ENCODE assay signal across 7 cellular contexts in genomic region chr3:14921034-14921616, GRCh38. TPM values are rescaled to one million over a fixed set of nuclear protein-coding genes. Genes with fewer than 3 reads are reported as not detected.
DNase-seq lines count a peak whose midpoint lies in the region; ATAC-seq, FAIRE-seq and TF ChIP-seq lines count a peak whose summit lies in the region.

No MANE protein-coding gene starts in this region.

- peak; percentile 71 for DNase-seq in NCI-H226
- DNase-seq in activated CD4-positive, CD25-positive, alpha-beta regulatory T cell treated with anti-CD3 and anti-CD28 coated beads, Interleukin-2, amount 50 U/mL, for 16 hours (ENCODE audit: low read depth, low spot score) = peak; percentile 53
- DNase-seq in cardiac fibroblast (ENCODE audit: low read depth in 2 of 2) = peak; percentile 91 to 94
- DNase-seq in kidney = peak; percentile 95
- DNase-seq in stimulated activated CD4-positive, alpha-beta T cell treated with anti-CD3 and anti-CD28 coated beads, Interleukin-1b, Interleukin-23, amount 100 ng/mL, for 24 hours (ENCODE audit: low read depth in 4 of 4, low spot score in 1 of 4) = peak; percentile 53 to 70 (median 66)

- intact Hi-C loops in kidney (cut with DNase I) = loop anchor here (5.0 kb wide), 1 partner anchor 249 kb away; no protein-coding TSS in a partner anchor

- no peak overlapping the region for H3K27ac ChIP-seq in kidney (ENCODE audit: low read depth in 2 of 2, low read length in 2 of 2)

- peak; percentile 87 for ATAC-seq in GM18498 (IDR thresholded peaks at IDR 0.05; ENCODE audit: unreplicated experiment)
- peak; percentile 69 for ATAC-seq in HG03095 (IDR thresholded peaks at IDR 0.05; ENCODE audit: unreplicated experiment)

- no peak for FAIRE-seq in kidney (lab: Jason Lieb, UNC)

- H3K4me3 ChIP-seq in cardiac fibroblast (replicated peaks in 1 of 2; ENCODE audit: low read depth in 2 of 2, low read length in 2 of 2) = no peak overlapping the region
- H3K4me3 ChIP-seq in kidney (ENCODE audit: low read length in 2 of 2) = no peak overlapping the region

- peaks cover 0 to 7% of the 10 kb centered on the region in 2 donors for H3K4me1 ChIP-seq in kidney (ENCODE audit: control insufficient read depth in 1 of 2, insufficient read depth in 1 of 2, low read depth in 1 of 2, low read length in 2 of 2)

- H3K36me3 ChIP-seq in kidney (ENCODE audit: control insufficient read depth in 1 of 2, insufficient read depth in 2 of 2, low read length in 2 of 2) = peaks cover 2 to 13% of the 10 kb centered on the region in 2 donors

- H3K9ac ChIP-seq in kidney (ENCODE audit: low read length in 2 of 2) = no peak overlapping the region

- TF ChIP-seq CTCF in cardiac fibroblast (IDR thresholded peaks at IDR 0.05; ENCODE audit: low read depth, low read length) (peak; percentile 94), kidney (IDR thresholded peaks at IDR 0.05; ENCODE audit: borderline replicate concordance, extremely low read depth, insufficient read depth) (peak; percentile 97)

- H3K9me3 ChIP-seq in kidney (ENCODE audit: control insufficient read depth in 1 of 2, low read length in 2 of 2) = no peaks in the 10 kb centered on the region

RNA-seq across cellular contexts. Expression of gene NR2C2, which starts 26.3 kb away (rescaled TPM):
- total RNA-seq in kidney = 43.6 TPM
- polyA plus RNA-seq in kidney (ENCODE audit: insufficient read depth, low read depth, low replicate concordance) = 3.5 TPM
